In genomic region chr16:50578147-50578546, GRCh38 we compare ENCODE assay signal across 1 cellular context.
TF ChIP-seq lines count a peak whose summit lies in the region.

No MANE protein-coding gene starts in this region.

TF ChIP-seq in SK-N-SH, 30 proteins besides CTCF, POLR2A, EP300 and RAD21 (continued from another document):
- TF ChIP-seq RXRA (IDR thresholded peaks at IDR 0.05; ENCODE audit: borderline replicate concordance, low read depth) (no peak), EZH2phosphoT487 (IDR thresholded peaks at IDR 0.05; ENCODE audit: borderline replicate concordance, low read depth) (no peak), USF1 (IDR thresholded peaks at IDR 0.05; ENCODE audit: borderline replicate concordance, low read depth) (no peak), TAF1 (IDR thresholded peaks at IDR 0.05; ENCODE audit: borderline replicate concordance, low read depth, low read length) (no peak), YY1 (IDR thresholded peaks at IDR 0.05; ENCODE audit: low read depth) (no peak), GATA2 (CRISPR knock-in tag; IDR thresholded peaks at IDR 0.05) (no peak), RCOR1 (IDR thresholded peaks at IDR 0.05; ENCODE audit: low read length) (no peak)
